ENCODE assay signal across 15 cellular contexts in the genomic region with DNA sequence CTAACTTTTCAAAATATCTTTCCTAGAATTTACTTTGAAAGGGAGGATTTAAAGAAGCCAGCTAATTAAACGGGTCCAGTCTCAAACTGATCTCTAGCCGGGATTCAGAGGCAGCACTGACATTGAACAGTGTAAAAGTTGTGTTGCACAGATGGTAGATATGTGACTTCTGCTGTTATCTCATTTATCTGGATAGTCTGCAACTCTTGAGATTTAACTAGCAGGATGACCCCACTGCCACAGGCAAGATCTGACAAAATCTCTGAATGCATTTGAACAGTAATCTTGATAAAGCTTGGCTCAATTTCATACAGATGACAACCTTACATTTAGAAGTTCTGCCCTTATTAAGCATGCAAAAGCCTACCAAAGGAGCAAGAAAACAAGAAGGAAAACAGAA.
"Had no signal": no experiment of that assay in that cellular context is flagged by ENCODE, and none has a peak within 500 bp of the region (broad histone marks: within the 10 kb centered on the region; RNA-seq: fewer than 3 reads in every experiment).

No MANE protein-coding gene starts in this region.

- H3K27ac ChIP-seq: lower lobe of right lung, psoas muscle, right lobe of liver, upper lobe of left lung had no signal

- H3K27ac Mint-ChIP-seq: activated B cell treated with CpG ODN at 0.5 μM for 24 hours; activated CD4-positive, alpha-beta T cell treated with anti-CD3 and anti-CD28 coated beads, Interleukin-2, amount 10 ng/mL, durations not matched to agents 24 days and 14 days; activated naive CD4-positive, alpha-beta T cell treated with anti-CD3 and anti-CD28 coated beads, Interleukin-2, amount 10 ng/mL, durations not matched to agents 7 days and 5 days; natural killer cell; T-helper 17 cell had no signal

- DNase-seq: activated B cell treated with CpG ODN at 0.5 μM for 24 hours; activated CD4-positive, alpha-beta T cell treated with anti-CD3 and anti-CD28 coated beads, Interleukin-2, amount 10 ng/mL, durations not matched to agents 24 days and 14 days; activated CD8-positive, alpha-beta memory T cell treated with anti-CD3 and anti-CD28 coated beads for 24 hours; activated naive CD4-positive, alpha-beta T cell treated with anti-CD3 and anti-CD28 coated beads, Interleukin-2, amount 10 ng/mL, durations not matched to agents 7 days and 5 days; cortex of kidney; effector memory CD4-positive, alpha-beta T cell; lower lobe of right lung; natural killer cell; psoas muscle; right lobe of liver; stimulated activated CD4-positive, alpha-beta T cell treated with anti-CD3 and anti-CD28 coated beads, Interleukin-12 subunit alpha, Interleukin-12 subunit beta, amount 100 ng/mL, for 4 hours; stimulated activated naive CD4-positive, alpha-beta T cell treated with Interleukin-2 at 50 U/mL for 16 hours; T-helper 17 cell had no signal

- H3K4me3 Mint-ChIP-seq: activated B cell treated with CpG ODN at 0.5 μM for 24 hours; activated CD4-positive, alpha-beta T cell treated with anti-CD3 and anti-CD28 coated beads, Interleukin-2, amount 10 ng/mL, durations not matched to agents 24 days and 14 days; activated naive CD4-positive, alpha-beta T cell treated with anti-CD3 and anti-CD28 coated beads, Interleukin-2, amount 10 ng/mL, durations not matched to agents 7 days and 5 days; central memory CD8-positive, alpha-beta T cell; natural killer cell; T-helper 17 cell had no signal

- H3K9me3 ChIP-seq: lower lobe of right lung, psoas muscle, right lobe of liver, upper lobe of left lung had no signal

- H3K36me3 ChIP-seq: lower lobe of right lung, right lobe of liver, upper lobe of left lung had no signal

- H3K4me1 Mint-ChIP-seq: activated B cell treated with CpG ODN at 0.5 μM for 24 hours; activated CD4-positive, alpha-beta T cell treated with anti-CD3 and anti-CD28 coated beads, Interleukin-2, amount 10 ng/mL, durations not matched to agents 24 days and 14 days; activated naive CD4-positive, alpha-beta T cell treated with anti-CD3 and anti-CD28 coated beads, Interleukin-2, amount 10 ng/mL, durations not matched to agents 7 days and 5 days; central memory CD8-positive, alpha-beta T cell; natural killer cell; T-helper 17 cell had no signal

- H3K9me3 Mint-ChIP-seq: activated B cell treated with CpG ODN at 0.5 μM for 24 hours; activated CD4-positive, alpha-beta T cell treated with anti-CD3 and anti-CD28 coated beads, Interleukin-2, amount 10 ng/mL, durations not matched to agents 24 days and 14 days; activated naive CD4-positive, alpha-beta T cell treated with anti-CD3 and anti-CD28 coated beads, Interleukin-2, amount 10 ng/mL, durations not matched to agents 7 days and 5 days had no signal

- H3K4me1 ChIP-seq: psoas muscle, right lobe of liver had no signal

- H3K4me3 ChIP-seq: lower lobe of right lung, psoas muscle, right lobe of liver, upper lobe of left lung had no signal

- ATAC-seq: natural killer cell, psoas muscle, T-helper 17 cell had no signal

- H3K27me3 ChIP-seq: right lobe of liver, upper lobe of left lung had no signal

- H3K27me3 Mint-ChIP-seq: activated B cell treated with CpG ODN at 0.5 μM for 24 hours; activated CD4-positive, alpha-beta T cell treated with anti-CD3 and anti-CD28 coated beads, Interleukin-2, amount 10 ng/mL, durations not matched to agents 24 days and 14 days; activated naive CD4-positive, alpha-beta T cell treated with anti-CD3 and anti-CD28 coated beads, Interleukin-2, amount 10 ng/mL, durations not matched to agents 7 days and 5 days; T-helper 17 cell had no signal

- H3K36me3 Mint-ChIP-seq: activated naive CD4-positive, alpha-beta T cell treated with anti-CD3 and anti-CD28 coated beads, Interleukin-2, amount 10 ng/mL, durations not matched to agents 7 days and 5 days; natural killer cell had no signal
